ENCODE assay signal across 8 cellular contexts in genomic region chr7:30469303-30469702, GRCh38. TPM values are rescaled to one million over a fixed set of nuclear protein-coding genes. Genes with fewer than 3 reads are reported as not detected.
A peak's percentile ranks its signal among the peaks of the same experiment; 100 is the strongest.
DNase-seq lines count a peak whose midpoint lies in the region; ATAC-seq and TF ChIP-seq lines count a peak whose summit lies in the region.

No MANE protein-coding gene starts in this region.

- H3K4me1 ChIP-seq in uterus, result peaks cover 13 to 42% of the 10 kb centered on the region in 2 donors

- H3K36me3 ChIP-seq in uterus, result no peaks in the 10 kb centered on the region

- no peaks in the 10 kb centered on the region for H3K36me3 Mint-ChIP-seq in mesothelial cell of epicardium

- peaks cover 73% of the 10 kb centered on the region for H3K4me1 Mint-ChIP-seq in mesothelial cell of epicardium

- peak overlapping the region; percentile 91 for H3K27ac Mint-ChIP-seq in mesothelial cell of epicardium

- no peak for ATAC-seq in GM21529 (IDR thresholded peaks at IDR 0.05; ENCODE audit: unreplicated experiment)

- intact Hi-C loops in uterus (cut with DNase I; ENCODE audit: low total_unique reads), result no loop called here

- H3K4me3 ChIP-seq in uterus, result peak overlapping the region in 1 of 2 donors; percentile 7

- H3K9me3 ChIP-seq in uterus, result no peaks in the 10 kb centered on the region

- H3K27me3 ChIP-seq in uterus, result no peaks in the 10 kb centered on the region

- peak overlapping the region; percentile 74 for H3K27ac ChIP-seq in epithelial cell of prostate
- peak overlapping the region; percentile 85 to 90 for H3K27ac ChIP-seq in uterus

- TF ChIP-seq CTCF in mesothelial cell of epicardium (IDR thresholded peaks at IDR 0.05; ENCODE audit: unreplicated experiment) (no peak), uterus (IDR thresholded peaks at IDR 0.05) (peak; percentile 28 to 42 (median 32))

- H3K4me3 Mint-ChIP-seq in mesothelial cell of epicardium, result no peak overlapping the region

- no peaks in the 10 kb centered on the region for H3K27me3 Mint-ChIP-seq in mesothelial cell of epicardium (ENCODE audit: low read depth)

- TF ChIP-seq POLR2A in uterus (IDR thresholded peaks at IDR 0.05), result peak in 1 of 2 donors; percentile 24

- DNase-seq in EH (ENCODE audit: low read depth), result peak; percentile 99
- DNase-seq in NCI-H82 treated with DMSO at 0.1 percent for 48 hours (lab: John Stamatoyannopoulos, UW; ENCODE audit: unreplicated experiment), result peak; percentile 90
- peak; percentile 75 for DNase-seq in epithelial cell of prostate (ENCODE audit: low read depth, low spot score)
- DNase-seq in mesothelial cell of epicardium (ENCODE audit: low spot score in 2 of 2, unreplicated experiment in 2 of 2), result peak in 1 of 2 experiments; percentile 72
- peak; percentile 82 to 87 for DNase-seq in uterus
- no peak for DNase-seq in NCI-H1417 treated with DMSO at 0.1 percent for 48 hours (lab: John Stamatoyannopoulos, UW)
- no peak for DNase-seq in DMS114 treated with DMSO at 0.1 percent for 48 hours (lab: John Stamatoyannopoulos, UW; ENCODE audit: unreplicated experiment)

- H3K9me3 Mint-ChIP-seq in mesothelial cell of epicardium, result no peaks in the 10 kb centered on the region

RNA-seq across cellular contexts. Expression of gene NOD1, which starts 9.3 kb away (rescaled TPM):
- total RNA-seq in mesothelial cell of epicardium, result 9.5 to 10.3 TPM (median 10.2 TPM) in 3 replicates
- 10 to 100 TPM in 3 of 4 donors, 1 to 10 TPM in 1; 9.2 to 22.1 (median 12.7) TPM for total RNA-seq in uterus

RNA-seq across cellular contexts. Expression of gene GGCT, which starts 35.3 kb away (rescaled TPM):
- total RNA-seq in mesothelial cell of epicardium (36.5 to 37.5 TPM (median 36.6 TPM) in 3 replicates), uterus (10 to 100 TPM in 3 of 4 donors, 1 to 10 TPM in 1; 4.9 to 35.9 (median 21.3) TPM)

Comparison
In these comparisons a context has a peak if more than half of its experiments do, and no peak if none do; other contexts are left out.
1. DNase-seq: peak in EH (single experiment), NCI-H82 treated with DMSO at 0.1 percent for 48 hours (single experiment), epithelial cell of prostate (single experiment) and uterus (2 of 2); none in NCI-H1417 treated with DMSO at 0.1 percent for 48 hours (single experiment) and DMS114 treated with DMSO at 0.1 percent for 48 hours (single experiment).